Comparison of ENCODE assay signal across 18 cellular contexts in genomic region chr9:105459329-105459728, GRCh38.
"Had no signal": no experiment of that assay in that cellular context is flagged by ENCODE, and none has a peak within 500 bp of the region (broad histone marks: within the 10 kb centered on the region; RNA-seq: fewer than 3 reads in every experiment).

No MANE protein-coding gene starts in this region.

- H3K9me3 Mint-ChIP-seq: central memory CD8-positive, alpha-beta T cell; immature natural killer cell; nephron had no signal

- ATAC-seq: activated CD8-positive, alpha-beta T cell treated with anti-CD3 and anti-CD28 coated beads, Interleukin-2, amount 10 ng/mL, durations not matched to agents 7 days and 5 days; stimulated activated naive CD8-positive, alpha-beta T cell treated with anti-CD3 and anti-CD28 coated beads, Interleukin-15, amount 100 ng/mL, for 72 hours; upper lobe of right lung had no signal

- H3K27me3 ChIP-seq: sigmoid colon, testis, upper lobe of right lung had no signal

- H3K36me3 ChIP-seq: upper lobe of right lung had no signal

- H3K9me3 ChIP-seq: sigmoid colon, testis, upper lobe of right lung had no signal

- DNase-seq: activated CD4-positive, alpha-beta T cell treated with anti-CD3 and anti-CD28 coated beads for 48 hours; activated CD8-positive, alpha-beta T cell treated with anti-CD3 and anti-CD28 coated beads, Interleukin-2, amount 10 ng/mL, durations not matched to agents 7 days and 5 days; activated naive CD4-positive, alpha-beta T cell treated with Interleukin-2 at 50 U/mL for 16 hours; cortex of kidney; effector memory CD4-positive, alpha-beta T cell; immature natural killer cell; mammary epithelial cell; sigmoid colon; stimulated activated CD4-positive, alpha-beta T cell treated with anti-CD3 and anti-CD28 coated beads, Interleukin-15, amount 100 ng/mL, for 24 hours; stimulated activated CD4-positive, alpha-beta T cell treated with anti-CD3 and anti-CD28 coated beads, Interleukin-4, amount 100 ng/mL, for 24 hours; stimulated activated naive CD8-positive, alpha-beta T cell treated with anti-CD3 and anti-CD28 coated beads, Interleukin-15, amount 100 ng/mL, for 72 hours; testis; upper lobe of right lung had no signal

- H3K4me3 ChIP-seq: sigmoid colon, testis, upper lobe of right lung had no signal

- H3K27ac Mint-ChIP-seq: activated CD8-positive, alpha-beta T cell treated with anti-CD3 and anti-CD28 coated beads, Interleukin-2, amount 10 ng/mL, durations not matched to agents 7 days and 5 days; activated T-helper 1 cell treated with anti-CD3 and anti-CD28 coated beads, Interleukin-12 subunit alpha, Interleukin-12 subunit beta, Interleukin-2, Interleukin-4 antibody, amounts not matched to agents 30 ng/mL and 10 ng/mL and 1 ng/mL, durations not matched to agents 14 hours and 24 hours and 36 hours; immature natural killer cell had no signal

- H3K4me1 Mint-ChIP-seq: central memory CD8-positive, alpha-beta T cell; immature natural killer cell; stimulated activated naive CD8-positive, alpha-beta T cell treated with anti-CD3 and anti-CD28 coated beads, Interleukin-15, amount 100 ng/mL, for 72 hours had no signal

- H3K27me3 Mint-ChIP-seq: central memory CD8-positive, alpha-beta T cell; stimulated activated naive CD8-positive, alpha-beta T cell treated with anti-CD3 and anti-CD28 coated beads, Interleukin-15, amount 100 ng/mL, for 72 hours had no signal

- H3K4me3 Mint-ChIP-seq: activated CD8-positive, alpha-beta T cell treated with anti-CD3 and anti-CD28 coated beads, Interleukin-2, amount 10 ng/mL, durations not matched to agents 7 days and 5 days; activated T-helper 1 cell treated with anti-CD3 and anti-CD28 coated beads, Interleukin-12 subunit alpha, Interleukin-12 subunit beta, Interleukin-2, Interleukin-4 antibody, amounts not matched to agents 30 ng/mL and 10 ng/mL and 1 ng/mL, durations not matched to agents 14 hours and 24 hours and 36 hours; central memory CD8-positive, alpha-beta T cell; immature natural killer cell; nephron; stimulated activated naive CD8-positive, alpha-beta T cell treated with anti-CD3 and anti-CD28 coated beads, Interleukin-15, amount 100 ng/mL, for 72 hours had no signal

- H3K27ac ChIP-seq: epithelial cell of prostate, sigmoid colon, testis, upper lobe of right lung, VCaP had no signal
